ENCODE assay signal across 26 cellular contexts in the genomic region with DNA sequence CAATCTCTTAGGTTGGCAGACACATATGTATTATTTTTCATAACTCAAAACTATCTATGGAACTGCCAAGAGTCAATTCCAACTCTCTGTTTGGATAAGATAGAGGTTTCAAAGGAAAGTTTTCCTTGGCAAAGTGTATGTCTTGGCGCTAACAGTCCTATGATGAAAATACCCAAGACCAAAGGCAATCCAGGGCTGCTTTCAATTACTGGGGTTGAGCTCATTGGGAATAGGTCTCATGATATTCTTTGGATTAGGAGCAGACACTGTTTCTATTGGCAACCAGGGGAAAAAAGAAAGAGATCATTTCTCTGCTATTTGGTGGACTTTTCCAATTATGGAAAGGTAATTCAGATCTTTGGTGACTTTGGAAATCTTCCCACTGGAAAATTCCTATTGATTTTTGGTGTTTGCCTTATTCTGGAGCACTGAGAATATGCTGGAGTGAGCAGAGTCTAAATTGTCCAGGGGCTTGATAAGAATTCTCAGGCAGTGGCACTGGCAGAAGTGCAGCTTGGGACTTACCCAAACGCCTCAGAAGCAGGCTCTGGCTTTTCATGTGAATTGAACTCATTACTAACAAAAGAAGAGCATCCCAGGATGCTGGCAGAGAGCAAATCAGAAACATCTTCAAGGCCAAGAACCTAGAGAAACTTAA. TPM values are rescaled to one million over a fixed set of nuclear protein-coding genes. Genes with fewer than 3 reads are reported as not detected.
DNase-seq lines count a peak whose midpoint lies in the region; ATAC-seq and TF ChIP-seq lines count a peak whose summit lies in the region.
"Had no signal": no experiment of that assay in that cellular context is flagged by ENCODE, and none has a peak within 500 bp of the region (broad histone marks: within the 10 kb centered on the region; RNA-seq: fewer than 3 reads in every experiment).

No MANE protein-coding gene starts in this region.

- peaks cover 8% of the 10 kb centered on the region for H3K9me3 Mint-ChIP-seq in chondrocyte (ENCODE audit: low read depth)
- H3K9me3 Mint-ChIP-seq: activated naive CD4-positive, alpha-beta T cell treated with anti-CD3 and anti-CD28 coated beads, Interleukin-2, amount 50 U/mL, for 24 hours; central memory CD8-positive, alpha-beta T cell; T-helper 1 cell treated with Interleukin-12 subunit alpha and Interleukin-12 subunit beta and Interleukin-4 antibody, amounts not matched to agents 30 μg/mL and 1 μg/mL, for 36 hours had no signal

- peaks cover 8% of the 10 kb centered on the region for H3K9me3 ChIP-seq in MG63
- peaks cover 14% of the 10 kb centered on the region for H3K9me3 ChIP-seq in left ventricle myocardium inferior (replicated peaks)
- H3K9me3 ChIP-seq in subcutaneous abdominal adipose tissue (ENCODE audit: control insufficient read depth in 5 of 5, low read length in 5 of 5): no peaks in the 10 kb centered on the region
- no peaks in the 10 kb centered on the region for H3K9me3 ChIP-seq in esophagus squamous epithelium
- H3K9me3 ChIP-seq: upper lobe of right lung had no signal

- peaks cover 29% of the 10 kb centered on the region for H3K4me1 Mint-ChIP-seq in chondrocyte (ENCODE audit: low read depth)
- H3K4me1 Mint-ChIP-seq: activated naive CD4-positive, alpha-beta T cell treated with anti-CD3 and anti-CD28 coated beads, Interleukin-2, amount 50 U/mL, for 24 hours; CD14-positive monocyte; central memory CD8-positive, alpha-beta T cell; naive B cell had no signal

- WGBS in esophagus squamous epithelium, 2 donors: 38 to 40% methylated on average over 2 of the region's 2 CpGs

- peaks cover 27% of the 10 kb centered on the region for H3K27me3 ChIP-seq in MG63
- H3K27me3 ChIP-seq in left ventricle myocardium inferior (ENCODE audit: low read depth): peaks cover 35% of the 10 kb centered on the region
- peaks cover 0 to 16% (median 3%) of the 10 kb centered on the region in 5 donors for H3K27me3 ChIP-seq in subcutaneous abdominal adipose tissue (ENCODE audit: control insufficient read depth in 5 of 5, insufficient read depth in 4 of 5, low read length in 5 of 5)
- H3K27me3 ChIP-seq in esophagus squamous epithelium: peaks cover 0 to 38% (median 0%) of the 10 kb centered on the region in 4 donors
- H3K27me3 ChIP-seq: upper lobe of right lung had no signal

- H3K36me3 ChIP-seq in MG63: no peaks in the 10 kb centered on the region
- no peaks in the 10 kb centered on the region for H3K36me3 ChIP-seq in left ventricle myocardium inferior
- no peaks in the 10 kb centered on the region for H3K36me3 ChIP-seq in subcutaneous abdominal adipose tissue (ENCODE audit: control insufficient read depth in 5 of 5, insufficient read depth in 5 of 5, low read length in 5 of 5)
- H3K36me3 ChIP-seq in esophagus squamous epithelium: no peaks in the 10 kb centered on the region
- H3K36me3 ChIP-seq: upper lobe of right lung had no signal

- no peak overlapping the region for H3K4me3 Mint-ChIP-seq in chondrocyte (ENCODE audit: unreplicated experiment)
- H3K4me3 Mint-ChIP-seq: activated naive CD4-positive, alpha-beta T cell treated with anti-CD3 and anti-CD28 coated beads, Interleukin-2, amount 50 U/mL, for 24 hours; CD14-positive monocyte; central memory CD8-positive, alpha-beta T cell; T-helper 1 cell treated with Interleukin-12 subunit alpha and Interleukin-12 subunit beta and Interleukin-4 antibody, amounts not matched to agents 30 μg/mL and 1 μg/mL, for 36 hours had no signal

- no peak for TF ChIP-seq POLR2A in esophagus squamous epithelium (IDR thresholded peaks at IDR 0.05)

- ATAC-seq in HG02970 (IDR thresholded peaks at IDR 0.05; ENCODE audit: low FRiP score, unreplicated experiment): no peak
- ATAC-seq: activated CD4-positive, CD25-positive, alpha-beta regulatory T cell treated with anti-CD3 and anti-CD28 coated beads, Interleukin-2, amount 50 U/mL, for 24 hours; K562; left colon; upper lobe of right lung had no signal

- DNase-seq in MG63 (peak; percentile 28), chondrocyte (ENCODE audit: low spot score) (no peak), left ventricle myocardium inferior (peak; percentile 24), esophagus squamous epithelium (lab: John Stamatoyannopoulos, UW) (no peak), NCI-H187 (lab: John Stamatoyannopoulos, UW) (no peak)
- DNase-seq: activated CD4-positive, alpha-beta T cell treated with anti-CD3 and anti-CD28 coated beads, Interleukin-2, amount 50 U/mL, for 48 hours; Calu3; DND-41; HCEC 1CT; left colon; MM.1S; naive B cell; NCI-H1417; NCI-H2081 treated with DMSO at 0.1 percent for 48 hours; NCI-H345; NCI-H82; stimulated activated CD4-positive, alpha-beta T cell treated with anti-CD3 and anti-CD28 coated beads, Interleukin-2, amount 100 ng/mL, for 24 hours; upper lobe of right lung had no signal

- intact Hi-C loops in left ventricle myocardium inferior (cut with micrococcal nuclease) (no loop called here), esophagus squamous epithelium (cut with DNase I) (no loop called here)

- H3K4me3 ChIP-seq in MG63 (no peak overlapping the region), left ventricle myocardium inferior (no peak overlapping the region), subcutaneous abdominal adipose tissue (ENCODE audit: low read depth in 1 of 5, low read length in 5 of 5) (no peak overlapping the region), esophagus squamous epithelium (no peak overlapping the region)
- H3K4me3 ChIP-seq: K562, upper lobe of right lung had no signal

- H3K4me1 ChIP-seq in left ventricle myocardium inferior: peaks cover 5% of the 10 kb centered on the region
- peaks cover 2 to 17% (median 10%) of the 10 kb centered on the region in 5 donors for H3K4me1 ChIP-seq in subcutaneous abdominal adipose tissue (ENCODE audit: control insufficient read depth in 5 of 5, insufficient read depth in 5 of 5, low read length in 5 of 5)
- H3K4me1 ChIP-seq in esophagus squamous epithelium: no peaks in the 10 kb centered on the region
- H3K4me1 ChIP-seq: upper lobe of right lung had no signal

- H3K9ac ChIP-seq in subcutaneous abdominal adipose tissue (ENCODE audit: low read length in 5 of 5): no peak overlapping the region

- H3K27ac ChIP-seq in left ventricle myocardium inferior (replicated peaks) (no peak overlapping the region), subcutaneous abdominal adipose tissue (ENCODE audit: low read depth, low read length) (peak overlapping the region; percentile 38), esophagus squamous epithelium (no peak overlapping the region)
- H3K27ac ChIP-seq: upper lobe of right lung had no signal

- peaks cover 36% of the 10 kb centered on the region for H3K27me3 Mint-ChIP-seq in chondrocyte (ENCODE audit: low read depth)

- H3K36me3 Mint-ChIP-seq in chondrocyte (ENCODE audit: low read depth): no peaks in the 10 kb centered on the region
- H3K36me3 Mint-ChIP-seq: activated naive CD4-positive, alpha-beta T cell treated with anti-CD3 and anti-CD28 coated beads, Interleukin-2, amount 50 U/mL, for 24 hours; CD14-positive monocyte had no signal

- no peak for TF ChIP-seq CTCF in chondrocyte (IDR thresholded peaks at IDR 0.05)
- no peak for TF ChIP-seq CTCF in left ventricle myocardium inferior (IDR thresholded peaks at IDR 0.05; ENCODE audit: borderline replicate concordance)
- TF ChIP-seq CTCF in esophagus squamous epithelium (IDR thresholded peaks at IDR 0.05): no peak

- H3K27ac Mint-ChIP-seq in chondrocyte (ENCODE audit: unreplicated experiment): peak overlapping the region; percentile 52
- H3K27ac Mint-ChIP-seq: activated naive CD4-positive, alpha-beta T cell treated with anti-CD3 and anti-CD28 coated beads, Interleukin-2, amount 50 U/mL, for 24 hours; CD14-positive monocyte; naive B cell; T-helper 1 cell treated with Interleukin-12 subunit alpha and Interleukin-12 subunit beta and Interleukin-4 antibody, amounts not matched to agents 30 μg/mL and 1 μg/mL, for 36 hours had no signal

RNA-seq across cellular contexts. Expression of a gene that starts 20.4 kb away (rescaled TPM):
- total RNA-seq in MG63 (2014; rRNA removed; shearing (Covaris generic); ENCODE audit: low replicate concordance): 0.17 and 0.56 TPM in 2 replicates
- 22.0 to 37.9 TPM (median 24.9 TPM) in 3 replicates for total RNA-seq in chondrocyte
- total RNA-seq in left ventricle myocardium inferior: 29.1 TPM
- 10 to 100 TPM; 26.9 to 54.0 (median 46.1) TPM for total RNA-seq in esophagus squamous epithelium

Comparison
In these comparisons a context has a peak if more than half of its experiments do, and no peak if none do; other contexts are left out.
1. DNase-seq: peak in MG63 (single experiment) and left ventricle myocardium inferior (single experiment); none in chondrocyte (single experiment), esophagus squamous epithelium (single experiment) and NCI-H187 (0 of 2).
2. RNA of a gene that starts 20.4 kb away (total RNA-seq): 26.9 to 54.0 TPM in esophagus squamous epithelium, 29.1 TPM in left ventricle myocardium inferior (single experiment) and 22.0 to 37.9 TPM in chondrocyte; 0.17 to 0.56 TPM in MG63; every median in the first group is over 10 times any median in the second.